Comparison of ENCODE assay signal across 19 cellular contexts in genomic region chr5:134945041-134945440, GRCh38. TPM values are rescaled to one million over a fixed set of nuclear protein-coding genes. Genes with fewer than 3 reads are reported as not detected.
"Had no signal": no experiment of that assay in that cellular context is flagged by ENCODE, and none has a peak within 500 bp of the region (broad histone marks: within the 10 kb centered on the region; RNA-seq: fewer than 3 reads in every experiment).

No MANE protein-coding gene starts in this region.

- H3K9me3 ChIP-seq: body of pancreas, heart left ventricle, sigmoid colon, suprapubic skin, upper lobe of right lung had no signal

- H3K27me3 ChIP-seq: body of pancreas, heart left ventricle, sigmoid colon, suprapubic skin, upper lobe of right lung had no signal

- H3K27ac Mint-ChIP-seq: dendritic cell treated with granulocyte-macrophage colony-stimulating factor and Interleukin-4, amounts not matched to agents 40 ng/mL and 50 ng/mL, for 4 days; effector memory CD8-positive, alpha-beta T cell; memory B cell; natural killer cell treated with Interleukin-12 subunit alpha and Interleukin-12 subunit beta and Interleukin-15 and Interleukin-18, amount 100 ng/mL, for 72 hours; T-helper 17 cell had no signal

- DNase-seq: activated CD4-positive, alpha-beta T cell treated with anti-CD3 and anti-CD28 coated beads, Interleukin-2, amount 50 U/mL, for 4 hours; activated naive CD4-positive, alpha-beta T cell treated with anti-CD3 and anti-CD28 coated beads, Interleukin-2, amount 50 U/mL, for 16 hours; activated T-cell treated with anti-CD3 and anti-CD28 coated beads, Interleukin-2, amount 50 U/mL, for 1 hour; amniotic stem cell; body of pancreas; effector memory CD8-positive, alpha-beta T cell; heart left ventricle; left colon; sigmoid colon; stimulated activated CD4-positive, alpha-beta T cell treated with anti-CD3 and anti-CD28 coated beads, Interleukin-2, amount 100 ng/mL, for 24 hours; stimulated activated naive CD4-positive, alpha-beta T cell treated with Interleukin-2 at 50 U/mL for 16 hours; T-helper 17 cell; upper lobe of right lung had no signal

- H3K36me3 Mint-ChIP-seq: natural killer cell treated with Interleukin-12 subunit alpha and Interleukin-12 subunit beta and Interleukin-15 and Interleukin-18, amount 100 ng/mL, for 72 hours had no signal

- ATAC-seq: body of pancreas; effector memory CD8-positive, alpha-beta T cell; heart left ventricle; natural killer cell treated with Interleukin-12 subunit alpha and Interleukin-12 subunit beta and Interleukin-15 and Interleukin-18, amount 100 ng/mL, for 72 hours; T-helper 17 cell; upper lobe of right lung had no signal

- H3K4me3 ChIP-seq: body of pancreas, heart left ventricle, sigmoid colon, suprapubic skin, upper lobe of right lung had no signal

- H3K36me3 ChIP-seq: sigmoid colon, suprapubic skin, upper lobe of right lung had no signal

- H3K4me1 ChIP-seq: body of pancreas, upper lobe of right lung had no signal

- H3K4me1 Mint-ChIP-seq: memory B cell had no signal

- H3K4me3 Mint-ChIP-seq: dendritic cell treated with granulocyte-macrophage colony-stimulating factor and Interleukin-4, amounts not matched to agents 40 ng/mL and 50 ng/mL, for 4 days; effector memory CD8-positive, alpha-beta T cell; memory B cell; natural killer cell treated with Interleukin-12 subunit alpha and Interleukin-12 subunit beta and Interleukin-15 and Interleukin-18, amount 100 ng/mL, for 72 hours; T-helper 17 cell had no signal

- H3K27me3 Mint-ChIP-seq: dendritic cell treated with granulocyte-macrophage colony-stimulating factor and Interleukin-4, amounts not matched to agents 40 ng/mL and 50 ng/mL, for 4 days; effector memory CD8-positive, alpha-beta T cell; memory B cell; natural killer cell treated with Interleukin-12 subunit alpha and Interleukin-12 subunit beta and Interleukin-15 and Interleukin-18, amount 100 ng/mL, for 72 hours; T-helper 17 cell had no signal

- H3K27ac ChIP-seq: body of pancreas, epithelial cell of prostate, heart left ventricle, sigmoid colon, suprapubic skin, upper lobe of right lung had no signal

- H3K9me3 Mint-ChIP-seq: dendritic cell treated with granulocyte-macrophage colony-stimulating factor and Interleukin-4, amounts not matched to agents 40 ng/mL and 50 ng/mL, for 4 days; effector memory CD8-positive, alpha-beta T cell; memory B cell; natural killer cell treated with Interleukin-12 subunit alpha and Interleukin-12 subunit beta and Interleukin-15 and Interleukin-18, amount 100 ng/mL, for 72 hours had no signal

RNA-seq across cellular contexts. Expression of gene CATSPER3, which starts 22.7 kb away (rescaled TPM):
- total RNA-seq: pulmonary artery endothelial cell had no signal
